16 cellular contexts compared by ENCODE assay signal in genomic region chr4:78971326-78971725, GRCh38. TPM values are rescaled to one million over a fixed set of nuclear protein-coding genes. Genes with fewer than 3 reads are reported as not detected.
DNase-seq lines count a peak whose midpoint lies in the region; ATAC-seq and TF ChIP-seq lines count a peak whose summit lies in the region.
"Had no signal": no experiment of that assay in that cellular context is flagged by ENCODE, and none has a peak within 500 bp of the region (broad histone marks: within the 10 kb centered on the region; RNA-seq: fewer than 3 reads in every experiment).

No MANE protein-coding gene starts in this region.

- DNase-seq in choroid plexus epithelial cell (ENCODE audit: low read depth) (peak; percentile 53), heart right ventricle (peak in 1 of 2 donors; percentile 14), neuronal stem cell (ENCODE audit: low spot score) (no peak), suprapubic skin (ENCODE audit: low spot score in 2 of 2) (no peak), NCI-H510A treated with DMSO at 0.1 percent for 48 hours (lab: John Stamatoyannopoulos, UW) (no peak), NCI-H2107 treated with DMSO at 0.1 percent for 48 hours (lab: John Stamatoyannopoulos, UW; ENCODE audit: unreplicated experiment) (no peak)
- DNase-seq: activated CD4-positive, alpha-beta T cell treated with anti-CD3 and anti-CD28 coated beads for 4 hours; activated gamma-delta T cell treated with Interleukin-2 at 50 U/mL for 16 hours; CD4-positive, alpha-beta T cell; lower lobe of right lung; naive thymus-derived CD8-positive, alpha-beta T cell; NCI-H1694 treated with DMSO at 0.1 percent for 48 hours; NCI-H226; stimulated activated naive CD4-positive, alpha-beta T cell had no signal

- no peak overlapping the region for H3K18ac ChIP-seq in neuronal stem cell (ENCODE audit: low read length)

- intact Hi-C loops in heart right ventricle (cut with DNase I): no loop called here

- no peak for TF ChIP-seq POLR2A in suprapubic skin (IDR thresholded peaks at IDR 0.05)

- H3K4me1 ChIP-seq in heart right ventricle (peaks cover 0 to 12% (median 0%) of the 10 kb centered on the region in 9 donors), neuronal stem cell (ENCODE audit: control insufficient read depth in 2 of 2, insufficient read depth in 1 of 2, low read depth in 1 of 2, low read length in 2 of 2) (no peaks in the 10 kb centered on the region), suprapubic skin (no peaks in the 10 kb centered on the region)
- H3K4me1 ChIP-seq: lower lobe of right lung had no signal

- H2BK12ac ChIP-seq in neuronal stem cell (ENCODE audit: low read length): no peak overlapping the region

- H3K36me3 ChIP-seq in heart right ventricle (no peaks in the 10 kb centered on the region), neuronal stem cell (replicated peaks in 1 of 2; ENCODE audit: control insufficient read depth in 2 of 2, insufficient read depth in 2 of 2, low read length in 2 of 2) (no peaks in the 10 kb centered on the region), suprapubic skin (no peaks in the 10 kb centered on the region)
- H3K36me3 ChIP-seq: lower lobe of right lung had no signal

- peak in 7 of 8 donors; percentile 64 to 96 (median 78) for ATAC-seq in heart right ventricle
- ATAC-seq in HG03196 (IDR thresholded peaks at IDR 0.05; ENCODE audit: unreplicated experiment): no peak
- ATAC-seq in GM18519 (IDR thresholded peaks at IDR 0.05; ENCODE audit: low FRiP score, unreplicated experiment): no peak
- ATAC-seq: lower lobe of right lung; naive thymus-derived CD8-positive, alpha-beta T cell had no signal

- H3K27ac ChIP-seq in heart right ventricle (peak overlapping the region in 8 of 10 donors; percentile 12 to 65 (median 49)), neuronal stem cell (replicated peaks; ENCODE audit: low read length) (no peak overlapping the region), suprapubic skin (peak overlapping the region; percentile 77)
- H3K27ac ChIP-seq: lower lobe of right lung had no signal

- 57 to 58% methylated on average over 1 of the region's 1 CpG for WGBS in heart right ventricle, 2 donors
- WGBS in neuronal stem cell (ENCODE audit: extremely low coverage in 2 of 2, insufficient read length in 2 of 2, insufficient replicate concordance in 1 of 2), 2 donors: no CpG with 5 or more reads among the region's 1 CpG
- 61% methylated on average over 1 of the region's 1 CpG for WGBS in suprapubic skin

- H3K4me2 ChIP-seq in neuronal stem cell (ENCODE audit: insufficient read depth, low read length, poor library complexity, severe bottlenecking): no peak overlapping the region

- no peak overlapping the region for H2BK120ac ChIP-seq in neuronal stem cell (ENCODE audit: low read depth, low read length)

- H4K8ac ChIP-seq in neuronal stem cell (ENCODE audit: low read depth, low read length): no peak overlapping the region

- H2BK5ac ChIP-seq in neuronal stem cell (ENCODE audit: low read length): no peak overlapping the region

- H2BK15ac ChIP-seq in neuronal stem cell (ENCODE audit: low read length): no peak overlapping the region

- no peaks in the 10 kb centered on the region for H3K27me3 ChIP-seq in heart right ventricle
- H3K27me3 ChIP-seq in neuronal stem cell (ENCODE audit: control insufficient read depth in 3 of 3, insufficient read depth in 3 of 3, low read depth in 1 of 3, low read length in 3 of 3): no peaks in the 10 kb centered on the region
- no peaks in the 10 kb centered on the region for H3K27me3 ChIP-seq in suprapubic skin

- H3K14ac ChIP-seq in neuronal stem cell (ENCODE audit: low read length): no peak overlapping the region

- H3K79me1 ChIP-seq in neuronal stem cell (ENCODE audit: low read depth, low read length): no peaks in the 10 kb centered on the region

- no peak overlapping the region for H3K23ac ChIP-seq in neuronal stem cell (ENCODE audit: low read depth, low read length, poor library complexity)

- H2AK5ac ChIP-seq in neuronal stem cell (ENCODE audit: low read depth, low read length): no peak overlapping the region

- H2AFZ ChIP-seq in neuronal stem cell (ENCODE audit: low read length): peak overlapping the region; percentile 1

- no peak overlapping the region for H3K4me3 ChIP-seq in choroid plexus epithelial cell (ENCODE audit: low read depth, low read length)
- H3K4me3 ChIP-seq in heart right ventricle: no peak overlapping the region
- H3K4me3 ChIP-seq in neuronal stem cell (ENCODE audit: low read length in 2 of 2): no peak overlapping the region
- peak overlapping the region; percentile 14 for H3K4me3 ChIP-seq in suprapubic skin
- H3K4me3 ChIP-seq: lower lobe of right lung had no signal

- TF ChIP-seq CTCF in choroid plexus epithelial cell (conservative IDR thresholded peaks at IDR 0.05; ENCODE audit: low read depth, low read length) (no peak), heart right ventricle (IDR thresholded peaks at IDR 0.05) (no peak), suprapubic skin (IDR thresholded peaks at IDR 0.05) (no peak)

- H3K4ac ChIP-seq in neuronal stem cell (ENCODE audit: low read length): no peak overlapping the region

- H4K91ac ChIP-seq in neuronal stem cell (ENCODE audit: low read depth, low read length, poor library complexity): no peak overlapping the region

- no peaks in the 10 kb centered on the region for H3K9me3 ChIP-seq in heart right ventricle
- H3K9me3 ChIP-seq in neuronal stem cell (replicated peaks in 1 of 2; ENCODE audit: control insufficient read depth in 2 of 2, insufficient read depth in 1 of 2, low read depth in 1 of 2, low read length in 2 of 2): no peaks in the 10 kb centered on the region
- no peaks in the 10 kb centered on the region for H3K9me3 ChIP-seq in suprapubic skin
- H3K9me3 ChIP-seq: lower lobe of right lung had no signal

- TF ChIP-seq EP300 in suprapubic skin (IDR thresholded peaks at IDR 0.05): no peak

- no peak overlapping the region for H3K9ac ChIP-seq in neuronal stem cell (ENCODE audit: low read depth, low read length, poor library complexity)

RNA-seq across cellular contexts. Expression of gene PAQR3, which starts 32.1 kb away (rescaled TPM):
- total RNA-seq in heart right ventricle (10 to 100 TPM in 2 of 10 donors, 1 to 10 TPM in 8; 5.7 to 10.6 (median 8.2) TPM), suprapubic skin (10 to 100 TPM; 15.3 to 33.2 (median 22.8) TPM)
- 1 to 10 TPM; 3.6 to 4.4 TPM for polyA plus RNA-seq in heart right ventricle
- 33.4 TPM for polyA plus RNA-seq in neuronal stem cell (2013, experiment 1 of 2)
- 33.5 TPM for polyA plus RNA-seq in neuronal stem cell (2013, experiment 2 of 2)

Comparison
In these comparisons a context has a peak if more than half of its experiments do, and no peak if none do; other contexts are left out.
1. ATAC-seq: peak in heart right ventricle (7 of 8); none in HG03196 (single experiment) and GM18519 (single experiment).